1 cellular context compared by ENCODE assay signal in the genomic region with DNA sequence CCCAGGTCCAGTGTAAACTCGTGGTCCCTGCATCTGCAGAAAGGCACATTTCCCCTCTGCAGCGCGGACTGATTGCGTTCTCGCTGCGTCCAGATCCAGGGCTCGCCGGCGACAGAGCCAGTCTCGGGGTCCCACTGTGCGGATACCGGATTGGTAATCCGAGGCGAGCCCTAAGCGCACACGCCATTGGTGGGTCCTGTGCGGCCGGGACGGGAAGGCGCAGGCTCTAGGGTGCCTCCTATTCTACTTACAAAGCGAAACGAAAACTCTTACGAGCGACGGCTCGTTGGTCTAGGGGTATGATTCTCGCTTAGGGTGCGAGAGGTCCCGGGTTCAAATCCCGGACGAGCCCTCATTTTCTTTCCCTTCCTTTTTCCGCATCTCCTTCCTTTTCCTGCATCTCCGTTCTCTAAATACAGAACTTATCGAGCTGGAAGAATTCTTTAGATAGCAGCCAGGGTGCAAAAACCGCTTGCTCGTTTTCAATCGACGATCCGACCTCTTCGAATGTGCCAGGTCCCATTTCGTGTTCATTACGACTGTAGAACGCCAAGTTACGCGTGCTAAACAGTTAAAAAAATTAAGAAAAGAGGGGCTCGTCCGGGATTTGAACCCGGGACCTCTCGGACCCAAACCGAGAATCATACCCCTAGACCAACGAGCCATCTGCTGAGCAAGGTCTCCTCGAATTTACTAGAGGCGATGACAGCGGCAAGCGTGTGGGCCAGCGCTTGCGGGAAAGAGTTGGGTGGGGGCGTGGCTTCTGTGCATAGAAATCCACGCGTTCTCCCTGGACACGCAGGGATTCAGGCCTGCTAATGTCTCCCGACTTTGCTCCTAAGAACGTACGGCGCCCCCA.
TF ChIP-seq lines count a peak whose summit lies in the region.

No MANE protein-coding gene starts in this region.

TF ChIP-seq in K562, 482 proteins besides CTCF, POLR2A, EP300 and RAD21 (continued from another document and continues in another):
- TF ChIP-seq, protein P1, sequence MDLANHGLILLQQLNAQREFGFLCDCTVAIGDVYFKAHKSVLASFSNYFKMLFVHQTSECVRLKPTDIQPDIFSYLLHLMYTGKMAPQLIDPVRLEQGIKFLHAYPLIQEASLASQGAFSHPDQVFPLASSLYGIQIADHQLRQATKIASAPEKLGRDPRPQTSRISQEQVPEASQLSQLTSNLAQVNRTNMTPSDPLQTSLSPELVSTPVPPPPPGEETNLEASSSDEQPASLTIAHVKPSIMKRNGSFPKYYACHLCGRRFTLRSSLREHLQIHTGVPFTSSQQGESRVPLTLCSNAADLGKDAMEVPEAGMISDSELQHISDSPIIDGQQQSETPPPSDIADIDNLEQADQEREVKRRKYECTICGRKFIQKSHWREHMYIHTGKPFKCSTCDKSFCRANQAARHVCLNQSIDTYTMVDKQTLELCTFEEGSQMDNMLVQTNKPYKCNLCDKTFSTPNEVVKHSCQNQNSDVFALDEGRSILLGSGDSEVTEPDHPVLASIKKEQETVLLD (IDR thresholded peaks at IDR 0.05), result no peak
- no peak for TF ChIP-seq FOSL1 (tag; conservative IDR thresholded peaks at IDR 0.05)
- TF ChIP-seq JUNB (CRISPR knock-in tag; conservative IDR thresholded peaks at IDR 0.05), result no peak
- TF ChIP-seq, protein P2, sequence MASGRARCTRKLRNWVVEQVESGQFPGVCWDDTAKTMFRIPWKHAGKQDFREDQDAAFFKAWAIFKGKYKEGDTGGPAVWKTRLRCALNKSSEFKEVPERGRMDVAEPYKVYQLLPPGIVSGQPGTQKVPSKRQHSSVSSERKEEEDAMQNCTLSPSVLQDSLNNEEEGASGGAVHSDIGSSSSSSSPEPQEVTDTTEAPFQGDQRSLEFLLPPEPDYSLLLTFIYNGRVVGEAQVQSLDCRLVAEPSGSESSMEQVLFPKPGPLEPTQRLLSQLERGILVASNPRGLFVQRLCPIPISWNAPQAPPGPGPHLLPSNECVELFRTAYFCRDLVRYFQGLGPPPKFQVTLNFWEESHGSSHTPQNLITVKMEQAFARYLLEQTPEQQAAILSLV (tag; IDR thresholded peaks at IDR 0.05), result no peak
- TF ChIP-seq, protein P3, sequence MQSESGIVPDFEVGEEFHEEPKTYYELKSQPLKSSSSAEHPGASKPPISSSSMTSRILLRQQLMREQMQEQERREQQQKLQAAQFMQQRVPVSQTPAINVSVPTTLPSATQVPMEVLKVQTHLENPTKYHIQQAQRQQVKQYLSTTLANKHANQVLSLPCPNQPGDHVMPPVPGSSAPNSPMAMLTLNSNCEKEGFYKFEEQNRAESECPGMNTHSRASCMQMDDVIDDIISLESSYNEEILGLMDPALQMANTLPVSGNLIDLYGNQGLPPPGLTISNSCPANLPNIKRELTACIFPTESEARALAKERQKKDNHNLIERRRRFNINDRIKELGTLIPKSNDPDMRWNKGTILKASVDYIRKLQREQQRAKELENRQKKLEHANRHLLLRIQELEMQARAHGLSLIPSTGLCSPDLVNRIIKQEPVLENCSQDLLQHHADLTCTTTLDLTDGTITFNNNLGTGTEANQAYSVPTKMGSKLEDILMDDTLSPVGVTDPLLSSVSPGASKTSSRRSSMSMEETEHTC (IDR thresholded peaks at IDR 0.05), result no peak
- TF ChIP-seq, protein P4, sequence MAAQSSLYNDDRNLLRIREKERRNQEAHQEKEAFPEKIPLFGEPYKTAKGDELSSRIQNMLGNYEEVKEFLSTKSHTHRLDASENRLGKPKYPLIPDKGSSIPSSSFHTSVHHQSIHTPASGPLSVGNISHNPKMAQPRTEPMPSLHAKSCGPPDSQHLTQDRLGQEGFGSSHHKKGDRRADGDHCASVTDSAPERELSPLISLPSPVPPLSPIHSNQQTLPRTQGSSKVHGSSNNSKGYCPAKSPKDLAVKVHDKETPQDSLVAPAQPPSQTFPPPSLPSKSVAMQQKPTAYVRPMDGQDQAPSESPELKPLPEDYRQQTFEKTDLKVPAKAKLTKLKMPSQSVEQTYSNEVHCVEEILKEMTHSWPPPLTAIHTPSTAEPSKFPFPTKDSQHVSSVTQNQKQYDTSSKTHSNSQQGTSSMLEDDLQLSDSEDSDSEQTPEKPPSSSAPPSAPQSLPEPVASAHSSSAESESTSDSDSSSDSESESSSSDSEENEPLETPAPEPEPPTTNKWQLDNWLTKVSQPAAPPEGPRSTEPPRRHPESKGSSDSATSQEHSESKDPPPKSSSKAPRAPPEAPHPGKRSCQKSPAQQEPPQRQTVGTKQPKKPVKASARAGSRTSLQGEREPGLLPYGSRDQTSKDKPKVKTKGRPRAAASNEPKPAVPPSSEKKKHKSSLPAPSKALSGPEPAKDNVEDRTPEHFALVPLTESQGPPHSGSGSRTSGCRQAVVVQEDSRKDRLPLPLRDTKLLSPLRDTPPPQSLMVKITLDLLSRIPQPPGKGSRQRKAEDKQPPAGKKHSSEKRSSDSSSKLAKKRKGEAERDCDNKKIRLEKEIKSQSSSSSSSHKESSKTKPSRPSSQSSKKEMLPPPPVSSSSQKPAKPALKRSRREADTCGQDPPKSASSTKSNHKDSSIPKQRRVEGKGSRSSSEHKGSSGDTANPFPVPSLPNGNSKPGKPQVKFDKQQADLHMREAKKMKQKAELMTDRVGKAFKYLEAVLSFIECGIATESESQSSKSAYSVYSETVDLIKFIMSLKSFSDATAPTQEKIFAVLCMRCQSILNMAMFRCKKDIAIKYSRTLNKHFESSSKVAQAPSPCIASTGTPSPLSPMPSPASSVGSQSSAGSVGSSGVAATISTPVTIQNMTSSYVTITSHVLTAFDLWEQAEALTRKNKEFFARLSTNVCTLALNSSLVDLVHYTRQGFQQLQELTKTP (IDR thresholded peaks at IDR 0.05; ENCODE audit: low read depth in 1 of 2, partially characterized antibody in 2 of 2), result peak in 1 of 2 experiments; percentile 42
- TF ChIP-seq, protein P5, sequence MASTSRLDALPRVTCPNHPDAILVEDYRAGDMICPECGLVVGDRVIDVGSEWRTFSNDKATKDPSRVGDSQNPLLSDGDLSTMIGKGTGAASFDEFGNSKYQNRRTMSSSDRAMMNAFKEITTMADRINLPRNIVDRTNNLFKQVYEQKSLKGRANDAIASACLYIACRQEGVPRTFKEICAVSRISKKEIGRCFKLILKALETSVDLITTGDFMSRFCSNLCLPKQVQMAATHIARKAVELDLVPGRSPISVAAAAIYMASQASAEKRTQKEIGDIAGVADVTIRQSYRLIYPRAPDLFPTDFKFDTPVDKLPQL (IDR thresholded peaks at IDR 0.05; ENCODE audit: extremely low read depth, insufficient read length), result no peak
- peak in 1 of 2 experiments; percentile 16; a peak in 1 of 4 replicates for TF ChIP-seq KDM4B (IDR thresholded peaks at IDR 0.05; ENCODE audit: borderline replicate concordance in 2 of 2, low read depth in 1 of 2)
- TF ChIP-seq CHD4 (IDR thresholded peaks at IDR 0.05; ENCODE audit: insufficient read depth, insufficient replicate concordance, low read depth, low read length, poor library complexity, severe bottlenecking), result no peak
- peak; percentile 40; the same call in 1 of the 2 replicates for TF ChIP-seq ZNF274 (IDR thresholded peaks at IDR 0.05; ENCODE audit: borderline replicate concordance, low read depth, low read length)
- TF ChIP-seq MCM3 (IDR thresholded peaks at IDR 0.05), result no peak
- no peak for TF ChIP-seq BHLHE40 (IDR thresholded peaks at IDR 0.05; ENCODE audit: low read length)
- peak; percentile 19 to 75; a peak in 3 of 4 replicates for TF ChIP-seq ETV6 (IDR thresholded peaks at IDR 0.05; ENCODE audit: borderline replicate concordance in 1 of 2, low read depth in 2 of 2, low read length in 1 of 2)
- no peak for TF ChIP-seq ETV6 (CRISPR knock-in tag; IDR thresholded peaks at IDR 0.05; ENCODE audit: borderline replicate concordance)
- TF ChIP-seq, protein P6, sequence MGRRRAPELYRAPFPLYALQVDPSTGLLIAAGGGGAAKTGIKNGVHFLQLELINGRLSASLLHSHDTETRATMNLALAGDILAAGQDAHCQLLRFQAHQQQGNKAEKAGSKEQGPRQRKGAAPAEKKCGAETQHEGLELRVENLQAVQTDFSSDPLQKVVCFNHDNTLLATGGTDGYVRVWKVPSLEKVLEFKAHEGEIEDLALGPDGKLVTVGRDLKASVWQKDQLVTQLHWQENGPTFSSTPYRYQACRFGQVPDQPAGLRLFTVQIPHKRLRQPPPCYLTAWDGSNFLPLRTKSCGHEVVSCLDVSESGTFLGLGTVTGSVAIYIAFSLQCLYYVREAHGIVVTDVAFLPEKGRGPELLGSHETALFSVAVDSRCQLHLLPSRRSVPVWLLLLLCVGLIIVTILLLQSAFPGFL (CRISPR knock-in tag; IDR thresholded peaks at IDR 0.05), result no peak
- TF ChIP-seq ESRRA (IDR thresholded peaks at IDR 0.05; ENCODE audit: borderline replicate concordance, low read depth), result peak; percentile 19; the same call in 1 of the 2 replicates
- TF ChIP-seq, protein P7, sequence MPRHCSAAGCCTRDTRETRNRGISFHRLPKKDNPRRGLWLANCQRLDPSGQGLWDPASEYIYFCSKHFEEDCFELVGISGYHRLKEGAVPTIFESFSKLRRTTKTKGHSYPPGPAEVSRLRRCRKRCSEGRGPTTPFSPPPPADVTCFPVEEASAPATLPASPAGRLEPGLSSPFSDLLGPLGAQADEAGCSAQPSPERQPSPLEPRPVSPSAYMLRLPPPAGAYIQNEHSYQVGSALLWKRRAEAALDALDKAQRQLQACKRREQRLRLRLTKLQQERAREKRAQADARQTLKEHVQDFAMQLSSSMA (CRISPR knock-in tag; IDR thresholded peaks at IDR 0.05), result no peak
- TF ChIP-seq MYNN (IDR thresholded peaks at IDR 0.05), result peak; percentile 31; the same call in 1 of the 2 replicates
- TF ChIP-seq MYNN (CRISPR knock-in tag; IDR thresholded peaks at IDR 0.05), result no peak
- TF ChIP-seq, protein P8, sequence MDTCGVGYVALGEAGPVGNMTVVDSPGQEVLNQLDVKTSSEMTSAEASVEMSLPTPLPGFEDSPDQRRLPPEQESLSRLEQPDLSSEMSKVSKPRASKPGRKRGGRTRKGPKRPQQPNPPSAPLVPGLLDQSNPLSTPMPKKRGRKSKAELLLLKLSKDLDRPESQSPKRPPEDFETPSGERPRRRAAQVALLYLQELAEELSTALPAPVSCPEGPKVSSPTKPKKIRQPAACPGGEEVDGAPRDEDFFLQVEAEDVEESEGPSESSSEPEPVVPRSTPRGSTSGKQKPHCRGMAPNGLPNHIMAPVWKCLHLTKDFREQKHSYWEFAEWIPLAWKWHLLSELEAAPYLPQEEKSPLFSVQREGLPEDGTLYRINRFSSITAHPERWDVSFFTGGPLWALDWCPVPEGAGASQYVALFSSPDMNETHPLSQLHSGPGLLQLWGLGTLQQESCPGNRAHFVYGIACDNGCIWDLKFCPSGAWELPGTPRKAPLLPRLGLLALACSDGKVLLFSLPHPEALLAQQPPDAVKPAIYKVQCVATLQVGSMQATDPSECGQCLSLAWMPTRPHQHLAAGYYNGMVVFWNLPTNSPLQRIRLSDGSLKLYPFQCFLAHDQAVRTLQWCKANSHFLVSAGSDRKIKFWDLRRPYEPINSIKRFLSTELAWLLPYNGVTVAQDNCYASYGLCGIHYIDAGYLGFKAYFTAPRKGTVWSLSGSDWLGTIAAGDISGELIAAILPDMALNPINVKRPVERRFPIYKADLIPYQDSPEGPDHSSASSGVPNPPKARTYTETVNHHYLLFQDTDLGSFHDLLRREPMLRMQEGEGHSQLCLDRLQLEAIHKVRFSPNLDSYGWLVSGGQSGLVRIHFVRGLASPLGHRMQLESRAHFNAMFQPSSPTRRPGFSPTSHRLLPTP (IDR thresholded peaks at IDR 0.05; ENCODE audit: borderline replicate concordance, extremely low read depth, insufficient read length), result peak; percentile 67
- TF ChIP-seq ZNF75A (CRISPR knock-in tag; IDR thresholded peaks at IDR 0.05), result no peak
- peak; percentile 100 for TF ChIP-seq POLR2H (tag; IDR thresholded peaks at IDR 0.05; ENCODE audit: low read depth)
- peak; percentile 93 for TF ChIP-seq XRCC5 (IDR thresholded peaks at IDR 0.05; ENCODE audit: low read depth, low read length)
- TF ChIP-seq ZNF121 (CRISPR knock-in tag; conservative IDR thresholded peaks at IDR 0.05), result no peak
- TF ChIP-seq MTA3 (IDR thresholded peaks at IDR 0.05; ENCODE audit: borderline replicate concordance), result peak; percentile 41; the same call in 1 of the 2 replicates
- TF ChIP-seq, protein P9, sequence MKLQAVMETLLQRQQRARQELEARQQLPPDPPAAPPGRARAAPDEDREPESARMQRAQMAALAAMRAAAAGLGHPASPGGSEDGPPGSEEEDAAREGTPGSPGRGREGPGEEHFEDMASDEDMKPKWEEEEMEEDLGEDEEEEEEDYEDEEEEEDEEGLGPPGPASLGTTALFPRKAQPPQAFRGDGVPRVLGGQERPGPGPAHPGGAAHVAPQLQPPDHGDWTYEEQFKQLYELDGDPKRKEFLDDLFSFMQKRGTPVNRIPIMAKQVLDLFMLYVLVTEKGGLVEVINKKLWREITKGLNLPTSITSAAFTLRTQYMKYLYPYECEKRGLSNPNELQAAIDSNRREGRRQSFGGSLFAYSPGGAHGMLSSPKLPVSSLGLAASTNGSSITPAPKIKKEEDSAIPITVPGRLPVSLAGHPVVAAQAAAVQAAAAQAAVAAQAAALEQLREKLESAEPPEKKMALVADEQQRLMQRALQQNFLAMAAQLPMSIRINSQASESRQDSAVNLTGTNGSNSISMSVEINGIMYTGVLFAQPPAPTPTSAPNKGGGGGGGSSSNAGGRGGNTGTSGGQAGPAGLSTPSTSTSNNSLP (IDR thresholded peaks at IDR 0.05; ENCODE audit: borderline replicate concordance, low read depth, low read length), result no peak
- no peak for TF ChIP-seq ZNF347 (CRISPR knock-in tag; IDR thresholded peaks at IDR 0.05; ENCODE audit: low read depth)
- TF ChIP-seq, protein P10, sequence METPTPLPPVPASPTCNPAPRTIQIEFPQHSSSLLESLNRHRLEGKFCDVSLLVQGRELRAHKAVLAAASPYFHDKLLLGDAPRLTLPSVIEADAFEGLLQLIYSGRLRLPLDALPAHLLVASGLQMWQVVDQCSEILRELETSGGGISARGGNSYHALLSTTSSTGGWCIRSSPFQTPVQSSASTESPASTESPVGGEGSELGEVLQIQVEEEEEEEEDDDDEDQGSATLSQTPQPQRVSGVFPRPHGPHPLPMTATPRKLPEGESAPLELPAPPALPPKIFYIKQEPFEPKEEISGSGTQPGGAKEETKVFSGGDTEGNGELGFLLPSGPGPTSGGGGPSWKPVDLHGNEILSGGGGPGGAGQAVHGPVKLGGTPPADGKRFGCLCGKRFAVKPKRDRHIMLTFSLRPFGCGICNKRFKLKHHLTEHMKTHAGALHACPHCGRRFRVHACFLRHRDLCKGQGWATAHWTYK (CRISPR knock-in tag; IDR thresholded peaks at IDR 0.05), result no peak
- TF ChIP-seq BCOR (IDR thresholded peaks at IDR 0.05), result 0 out of 2 replicates have a peak, but pooled peaks have one; percentile 49
- TF ChIP-seq, protein P11, sequence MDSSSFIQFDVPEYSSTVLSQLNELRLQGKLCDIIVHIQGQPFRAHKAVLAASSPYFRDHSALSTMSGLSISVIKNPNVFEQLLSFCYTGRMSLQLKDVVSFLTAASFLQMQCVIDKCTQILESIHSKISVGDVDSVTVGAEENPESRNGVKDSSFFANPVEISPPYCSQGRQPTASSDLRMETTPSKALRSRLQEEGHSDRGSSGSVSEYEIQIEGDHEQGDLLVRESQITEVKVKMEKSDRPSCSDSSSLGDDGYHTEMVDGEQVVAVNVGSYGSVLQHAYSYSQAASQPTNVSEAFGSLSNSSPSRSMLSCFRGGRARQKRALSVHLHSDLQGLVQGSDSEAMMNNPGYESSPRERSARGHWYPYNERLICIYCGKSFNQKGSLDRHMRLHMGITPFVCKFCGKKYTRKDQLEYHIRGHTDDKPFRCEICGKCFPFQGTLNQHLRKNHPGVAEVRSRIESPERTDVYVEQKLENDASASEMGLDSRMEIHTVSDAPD (CRISPR knock-in tag; IDR thresholded peaks at IDR 0.05), result no peak
- TF ChIP-seq ZNF3 (CRISPR knock-in tag; IDR thresholded peaks at IDR 0.05), result no peak
